Comparison of ENCODE assay signal across 16 cellular contexts in genomic region chr20:23129256-23129655, GRCh38. TPM values are rescaled to one million over a fixed set of nuclear protein-coding genes. Genes with fewer than 3 reads are reported as not detected.
"Had no signal": no experiment of that assay in that cellular context is flagged by ENCODE, and none has a peak within 500 bp of the region (broad histone marks: within the 10 kb centered on the region; RNA-seq: fewer than 3 reads in every experiment).

No MANE protein-coding gene starts in this region.

- H3K4me3 Mint-ChIP-seq: endodermal cell; mesothelial cell of epicardium; neural crest cell; stimulated activated effector memory CD8-positive, alpha-beta T cell treated with anti-CD3 and anti-CD28 coated beads, Interleukin-12 subunit alpha, Interleukin-12 subunit beta, amount 100 ng/mL, for 72 hours had no signal

- H3K36me3 Mint-ChIP-seq: mesothelial cell of epicardium had no signal

- H3K4me1 ChIP-seq: pancreas had no signal

- H3K9me3 Mint-ChIP-seq: activated T-helper 2 cell treated with anti-CD3 and anti-CD28 coated beads, Interferon-gamma antibody, Interleukin-2, Interleukin-4, amounts not matched to agents 10 μg/mL and 5 μg/mL and 100 μg/mL, durations not matched to agents 14 hours and 24 hours and 36 hours; endodermal cell; stimulated activated effector memory CD8-positive, alpha-beta T cell treated with anti-CD3 and anti-CD28 coated beads, Interleukin-12 subunit alpha, Interleukin-12 subunit beta, amount 100 ng/mL, for 72 hours had no signal

- H3K4me3 ChIP-seq: dorsolateral prefrontal cortex, pancreas had no signal

- H3K27ac Mint-ChIP-seq: activated T-helper 2 cell treated with anti-CD3 and anti-CD28 coated beads, Interferon-gamma antibody, Interleukin-2, Interleukin-4, amounts not matched to agents 10 μg/mL and 5 μg/mL and 100 μg/mL, durations not matched to agents 14 hours and 24 hours and 36 hours; mesothelial cell of epicardium; stimulated activated effector memory CD8-positive, alpha-beta T cell treated with anti-CD3 and anti-CD28 coated beads, Interleukin-12 subunit alpha, Interleukin-12 subunit beta, amount 100 ng/mL, for 72 hours had no signal

- H3K9me3 ChIP-seq: pancreas had no signal

- DNase-seq: activated CD4-positive, CD25-positive, alpha-beta regulatory T cell treated with anti-CD3 and anti-CD28 coated beads, Interleukin-2, amount 50 U/mL, for 72 hours; activated naive CD4-positive, alpha-beta T cell treated with anti-CD3 and anti-CD28 coated beads, Interleukin-2, amount 50 U/mL, for 16 hours; activated T-cell treated with anti-CD3 and anti-CD28 coated beads for 4 hours; endodermal cell; hippocampal formation; stimulated activated CD4-positive, alpha-beta T cell treated with anti-CD3 and anti-CD28 coated beads, Interleukin-12 subunit alpha, Interleukin-12 subunit beta, amount 100 ng/mL, for 4 hours; stimulated activated CD4-positive, alpha-beta T cell treated with anti-CD3 and anti-CD28 coated beads, Interleukin-2, amount 100 ng/mL, for 24 hours; SW 1271 had no signal

- H3K27me3 ChIP-seq: dorsolateral prefrontal cortex, pancreas had no signal

- H3K27ac ChIP-seq: pancreas had no signal

- H3K36me3 ChIP-seq: pancreas had no signal

RNA-seq across cellular contexts. Expression of gene CD93, which starts 43.1 kb away (rescaled TPM):
- total RNA-seq: myocyte had no signal
- polyA plus RNA-seq: keratinocyte had no signal
